In genomic region chr2:187468262-187468661, GRCh38 we compare ENCODE assay signal across 28 cellular contexts.
"Had no signal": no experiment of that assay in that cellular context is flagged by ENCODE, and none has a peak within 500 bp of the region (broad histone marks: within the 10 kb centered on the region; RNA-seq: fewer than 3 reads in every experiment).

No MANE protein-coding gene starts in this region.

- H3K36me3 Mint-ChIP-seq: activated naive CD4-positive, alpha-beta T cell treated with anti-CD3 and anti-CD28 coated beads, Interleukin-2, amount 10 ng/mL, durations not matched to agents 7 days and 5 days; naive thymus-derived CD4-positive, alpha-beta T cell had no signal

- H3K27me3 ChIP-seq: esophagus muscularis mucosa, gastrocnemius medialis, upper lobe of right lung had no signal

- H3K4me1 ChIP-seq: esophagus muscularis mucosa, gastrocnemius medialis, upper lobe of right lung had no signal

- ATAC-seq: activated CD4-positive, alpha-beta T cell treated with anti-CD3 and anti-CD28 coated beads for 36 hours; activated T-cell treated with anti-CD3 and anti-CD28 coated beads, Interleukin-2, amount 50 U/mL, for 4 hours; gastrocnemius medialis; left cardiac atrium; naive thymus-derived CD4-positive, alpha-beta T cell; sciatic nerve; upper lobe of right lung had no signal

- H3K27ac Mint-ChIP-seq: activated B cell treated with CpG ODN at 0.5 μM for 24 hours; activated CD4-positive, alpha-beta T cell treated with anti-CD3 and anti-CD28 coated beads for 36 hours; activated naive CD4-positive, alpha-beta T cell treated with anti-CD3 and anti-CD28 coated beads, Interleukin-2, amount 10 ng/mL, durations not matched to agents 7 days and 5 days; dendritic cell treated with granulocyte-macrophage colony-stimulating factor and Interleukin-4, amounts not matched to agents 40 ng/mL and 50 ng/mL, for 4 days; naive thymus-derived CD4-positive, alpha-beta T cell had no signal

- H3K4me3 ChIP-seq: esophagus muscularis mucosa, gastrocnemius medialis, thoracic aorta, upper lobe of right lung had no signal

- H3K4me3 Mint-ChIP-seq: activated B cell treated with CpG ODN at 0.5 μM for 24 hours; activated CD4-positive, alpha-beta T cell treated with anti-CD3 and anti-CD28 coated beads for 36 hours; activated naive CD4-positive, alpha-beta T cell treated with anti-CD3 and anti-CD28 coated beads, Interleukin-2, amount 10 ng/mL, durations not matched to agents 7 days and 5 days; activated T-cell treated with anti-CD3 and anti-CD28 coated beads, Interleukin-2, amount 50 U/mL, for 4 hours; dendritic cell treated with granulocyte-macrophage colony-stimulating factor and Interleukin-4, amounts not matched to agents 40 ng/mL and 50 ng/mL, for 4 days; naive thymus-derived CD4-positive, alpha-beta T cell; neural crest cell had no signal

- H3K9me3 Mint-ChIP-seq: activated B cell treated with CpG ODN at 0.5 μM for 24 hours; activated naive CD4-positive, alpha-beta T cell treated with anti-CD3 and anti-CD28 coated beads, Interleukin-2, amount 10 ng/mL, durations not matched to agents 7 days and 5 days; activated T-cell treated with anti-CD3 and anti-CD28 coated beads, Interleukin-2, amount 50 U/mL, for 4 hours; dendritic cell treated with granulocyte-macrophage colony-stimulating factor and Interleukin-4, amounts not matched to agents 40 ng/mL and 50 ng/mL, for 4 days; naive thymus-derived CD4-positive, alpha-beta T cell; neural crest cell had no signal

- H3K4me1 Mint-ChIP-seq: activated B cell treated with CpG ODN at 0.5 μM for 24 hours; activated CD4-positive, alpha-beta T cell treated with anti-CD3 and anti-CD28 coated beads for 36 hours; activated naive CD4-positive, alpha-beta T cell treated with anti-CD3 and anti-CD28 coated beads, Interleukin-2, amount 10 ng/mL, durations not matched to agents 7 days and 5 days had no signal

- DNase-seq: activated B cell treated with CpG ODN at 0.5 μM for 24 hours; activated CD4-positive, alpha-beta T cell treated with anti-CD3 and anti-CD28 coated beads for 36 hours; activated CD4-positive, alpha-beta T cell treated with anti-CD3 and anti-CD28 coated beads, Interleukin-2, amount 50 U/mL, for 4 hours; activated CD8-positive, alpha-beta memory T cell treated with anti-CD3 and anti-CD28 coated beads, Interleukin-2, amount 50 U/mL, for 48 hours; activated effector memory CD4-positive, alpha-beta T cell treated with Interleukin-2 at 50 U/mL for 16 hours; activated naive CD4-positive, alpha-beta T cell treated with anti-CD3 and anti-CD28 coated beads, Interleukin-2, amount 10 ng/mL, durations not matched to agents 7 days and 5 days; activated T-cell treated with anti-CD3 and anti-CD28 coated beads, Interleukin-2, amount 50 U/mL, for 4 hours; amygdala; effector CD4-positive, alpha-beta T cell; gastrocnemius medialis; hippocampal formation; left cardiac atrium; mesenchymal stem cell; naive thymus-derived CD4-positive, alpha-beta T cell; occipital lobe; posterior cingulate gyrus; stimulated activated CD4-positive, alpha-beta T cell treated with anti-CD3 and anti-CD28 coated beads, Interleukin-2, amount 100 ng/mL, for 48 hours; stimulated activated CD8-positive, alpha-beta memory T cell treated with anti-CD3 and anti-CD28 coated beads, Interleukin-4, amount 100 ng/mL, for 48 hours; stimulated activated naive CD4-positive, alpha-beta T cell; T-helper 9 cell; upper lobe of right lung had no signal

- H3K27ac ChIP-seq: esophagus muscularis mucosa, gastrocnemius medialis, thoracic aorta, upper lobe of right lung had no signal

- H3K9me3 ChIP-seq: esophagus muscularis mucosa, gastrocnemius medialis, thoracic aorta, upper lobe of right lung had no signal

- H3K27me3 Mint-ChIP-seq: activated B cell treated with CpG ODN at 0.5 μM for 24 hours; activated CD4-positive, alpha-beta T cell treated with anti-CD3 and anti-CD28 coated beads for 36 hours; activated naive CD4-positive, alpha-beta T cell treated with anti-CD3 and anti-CD28 coated beads, Interleukin-2, amount 10 ng/mL, durations not matched to agents 7 days and 5 days; dendritic cell treated with granulocyte-macrophage colony-stimulating factor and Interleukin-4, amounts not matched to agents 40 ng/mL and 50 ng/mL, for 4 days; naive thymus-derived CD4-positive, alpha-beta T cell had no signal

- H3K36me3 ChIP-seq: thoracic aorta had no signal

- FAIRE-seq: endometrium, islet of Langerhans had no signal
